8 cellular contexts compared by ENCODE assay signal in the genomic region with DNA sequence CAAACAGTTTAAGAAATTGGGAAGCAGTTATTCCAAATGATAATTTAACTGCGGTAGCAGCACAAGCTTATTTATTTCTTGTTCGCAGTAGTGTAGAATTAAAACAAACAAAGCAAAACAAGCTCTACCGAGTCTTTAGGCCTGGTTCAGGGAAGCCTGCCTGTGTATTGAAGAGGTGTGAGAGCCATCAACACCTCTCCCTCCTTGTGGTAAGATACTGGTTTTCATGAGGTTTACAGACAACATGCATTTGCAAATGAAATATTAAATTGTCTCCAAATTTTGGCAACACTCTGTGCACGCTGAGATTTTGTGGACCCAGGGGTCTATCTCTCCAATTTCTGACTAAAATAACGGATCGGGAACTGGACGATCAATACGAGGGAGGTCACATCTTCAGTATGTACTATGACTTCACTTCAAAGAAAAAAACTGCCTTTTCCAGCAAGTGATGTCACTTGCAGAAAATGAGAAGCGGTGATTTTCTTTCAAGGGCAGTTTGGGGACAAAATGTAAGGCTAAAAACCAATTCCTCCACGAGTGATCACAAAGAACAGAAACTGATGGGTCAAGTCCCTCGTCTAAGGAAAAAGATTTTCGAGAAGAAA. TPM values are rescaled to one million over a fixed set of nuclear protein-coding genes. Genes with fewer than 3 reads are reported as not detected.
A peak's percentile ranks its signal among the peaks of the same experiment; 100 is the strongest.
DNase-seq lines count a peak whose midpoint lies in the region; ATAC-seq and TF ChIP-seq lines count a peak whose summit lies in the region.

No MANE protein-coding gene starts in this region.

- no peaks in the 10 kb centered on the region for H3K36me3 ChIP-seq in lung (ENCODE audit: control insufficient read depth in 2 of 2, insufficient read depth in 2 of 2, low read length in 2 of 2)

- no peaks in the 10 kb centered on the region for H3K9me3 ChIP-seq in AG04450 (ENCODE audit: control insufficient read depth, insufficient read depth, low read length)
- H3K9me3 ChIP-seq in lung (ENCODE audit: control insufficient read depth in 2 of 2, insufficient read depth in 1 of 2, low read length in 1 of 2) = no peaks in the 10 kb centered on the region

- 8 to 15% methylated on average over 12 of the region's 12 CpGs for WGBS in lung, 2 donors

- H3K27ac ChIP-seq in AG04450 (ENCODE audit: low read depth, low read length) (peak overlapping the region; percentile 92), HL-60 (replicated peaks) (peak overlapping the region; percentile 79), lung (ENCODE audit: low read depth in 1 of 2, low read length in 1 of 2) (peak overlapping the region; percentile 76 to 96)

- peaks cover 0 to 1% of the 10 kb centered on the region in 2 donors for H3K4me1 ChIP-seq in lung (ENCODE audit: control insufficient read depth in 2 of 2, insufficient read depth in 2 of 2, low read length in 2 of 2)

- POLR2A ChIA-PET in AG04450 (lab: Yijun Ruan, JAX) = interaction anchor here (0.8 to 1.3 kb wide), 2 partner anchors 79 to 424 kb away, joined by 3 to 9 read pairs; a partner anchor contains a TSS

- DNase-seq in AG04450 (ENCODE audit: low read depth, low spot score) (no peak), HL-60 (ENCODE audit: low read depth in 1 of 2, low spot score in 1 of 2) (no peak), astrocyte of the spinal cord (ENCODE audit: low read depth, low spot score) (peak; percentile 54), lung (ENCODE audit: low spot score) (no peak), NCI-H446 (lab: John Stamatoyannopoulos, UW) (no peak), occipital lobe (lab: John Stamatoyannopoulos, UW) (no peak)

- peaks cover 4% of the 10 kb centered on the region for H3K27me3 ChIP-seq in AG04450 (ENCODE audit: control insufficient read depth, insufficient read depth, low read length)
- H3K27me3 ChIP-seq in HL-60 (ENCODE audit: insufficient read depth, poor library complexity, severe bottlenecking) = no peaks in the 10 kb centered on the region
- no peaks in the 10 kb centered on the region for H3K27me3 ChIP-seq in lung (ENCODE audit: control insufficient read depth, insufficient read depth)

- TF ChIP-seq CTCF in AG04450 (IDR thresholded peaks at IDR 0.05; ENCODE audit: low read depth, low read length) (no peak), HL-60 (IDR thresholded peaks at IDR 0.05; ENCODE audit: insufficient read depth, low read length) (no peak), astrocyte of the spinal cord (IDR thresholded peaks at IDR 0.05; ENCODE audit: low read depth, low read length) (no peak), lung (IDR thresholded peaks at IDR 0.05; ENCODE audit: control extremely low read depth, extremely low read depth) (no peak)

- H3K4me3 ChIP-seq in AG04450 (ENCODE audit: low read depth, low read length) (peak overlapping the region; percentile 98), HL-60 (replicated peaks; ENCODE audit: insufficient read depth, low read length) (peak overlapping the region; percentile 95), astrocyte of the spinal cord (ENCODE audit: low read depth, low read length) (peak overlapping the region; percentile 97), lung (peak overlapping the region; percentile 97)

- in situ Hi-C loops in astrocyte of the spinal cord (cut with HindIII; ENCODE audit: low sequenced_read_pairs) = loop anchor here (25.0 kb wide), 1 partner anchor 259 kb away; no protein-coding TSS in a partner anchor

- ATAC-seq in lung (ENCODE audit: insufficient read depth, low FRiP score) (no peak), HG03457 (IDR thresholded peaks at IDR 0.05; ENCODE audit: unreplicated experiment) (no peak), HG03108 (IDR thresholded peaks at IDR 0.05; ENCODE audit: unreplicated experiment) (no peak)

- CTCF ChIA-PET in AG04450 (lab: Charles Lee) = interaction anchor here (1.3 to 1.9 kb wide), 4 partner anchors 7 to 410 kb away, joined by 3 to 6 read pairs (median 4); no protein-coding TSS in a partner anchor

RNA-seq across cellular contexts. Expression of a gene that starts 0.7 kb away (rescaled TPM):
- 12.6 and 17.9 TPM in 2 replicates for polyA plus RNA-seq in AG04450 (2011; rRNA removed)
- polyA minus RNA-seq in AG04450 (2011; rRNA and poly(A)+ RNA removed) = 13.8 and 25.8 TPM in 2 replicates
- 10 to 100 TPM; 24.6 to 41.3 TPM for total RNA-seq in lung
- polyA plus RNA-seq in lung = 10 to 100 TPM in 1 of 2 donors, 1 to 10 TPM in 1; 9.0 to 22.0 TPM
- total RNA-seq in occipital lobe = 39.1 TPM

RNA-seq across cellular contexts. Expression of a gene that starts 18.4 kb away (rescaled TPM):
- polyA plus RNA-seq in AG04450 (2011; rRNA removed) (1.1 and 1.7 TPM in 2 replicates), lung (10 to 100 TPM in 1 of 2 donors, 1 to 10 TPM in 1; 9.3 to 13.3 TPM)
- polyA minus RNA-seq in AG04450 (2011; rRNA and poly(A)+ RNA removed) = 0.46 and 2.0 TPM in 2 replicates
- total RNA-seq in lung (10 to 100 TPM; 24.0 to 45.4 TPM), occipital lobe (3.1 TPM)
